ENCODE assay signal across 27 cellular contexts in genomic region chr9:127013597-127013996, GRCh38.
A peak's percentile ranks its signal among the peaks of the same experiment; 100 is the strongest.
DNase-seq lines count a peak whose midpoint lies in the region; ATAC-seq, FAIRE-seq and TF ChIP-seq lines count a peak whose summit lies in the region.
"Had no signal": no experiment of that assay in that cellular context is flagged by ENCODE, and none has a peak within 500 bp of the region (broad histone marks: within the 10 kb centered on the region; RNA-seq: fewer than 3 reads in every experiment).

No MANE protein-coding gene starts in this region.

- TF ChIP-seq CTCF in esophagus muscularis mucosa (IDR thresholded peaks at IDR 0.05) = no peak

- H3K4me2 ChIP-seq in neuronal stem cell (ENCODE audit: insufficient read depth, low read length, poor library complexity, severe bottlenecking) = no peak overlapping the region
- H3K4me2 ChIP-seq: BLaER1 treated with 17β-estradiol and CSF1 and Interleukin-3, amounts not matched to agents 10 nM and 100 nM had no signal

- H2AK5ac ChIP-seq in neuronal stem cell (ENCODE audit: low read depth, low read length) = no peak overlapping the region

- TF ChIP-seq EP300 in esophagus muscularis mucosa (IDR thresholded peaks at IDR 0.05) = no peak

- peaks cover 3 to 25% (median 22%) of the 10 kb centered on the region in 4 donors for H3K4me1 ChIP-seq in esophagus muscularis mucosa
- H3K4me1 ChIP-seq in neuronal stem cell (ENCODE audit: control insufficient read depth in 2 of 2, insufficient read depth in 1 of 2, low read depth in 1 of 2, low read length in 2 of 2) = peaks cover 2 to 12% of the 10 kb centered on the region in 2 donors
- H3K4me1 ChIP-seq: upper lobe of left lung had no signal

- no peak overlapping the region for H3K9ac ChIP-seq in neuronal stem cell (ENCODE audit: low read depth, low read length, poor library complexity)
- H3K9ac ChIP-seq: BLaER1 treated with 17β-estradiol and CSF1 and Interleukin-3, amounts not matched to agents 10 nM and 100 nM had no signal

- H3K79me1 ChIP-seq in neuronal stem cell (ENCODE audit: low read depth, low read length) = no peaks in the 10 kb centered on the region

- intact Hi-C loops in esophagus muscularis mucosa (cut with DNase I) = no loop called here
- intact Hi-C loops in left cardiac atrium (cut with DNase I) = no loop called here

- no peak overlapping the region for H2AFZ ChIP-seq in neuronal stem cell (ENCODE audit: low read length)

- no peak overlapping the region for H4K8ac ChIP-seq in neuronal stem cell (ENCODE audit: low read depth, low read length)

- H3K27ac ChIP-seq in esophagus muscularis mucosa (replicated peaks in 1 of 4) (peak overlapping the region; percentile 10 to 54 (median 37)), neuronal stem cell (replicated peaks; ENCODE audit: low read length) (no peak overlapping the region)
- H3K27ac ChIP-seq: BLaER1 treated with 17β-estradiol and CSF1 and Interleukin-3, amounts not matched to agents 10 nM and 100 nM; cardiac muscle cell; coronary artery; neutrophil; upper lobe of left lung; VCaP had no signal

- H3K36me3 ChIP-seq in esophagus muscularis mucosa = no peaks in the 10 kb centered on the region
- H3K36me3 ChIP-seq in neuronal stem cell (replicated peaks in 1 of 2; ENCODE audit: control insufficient read depth in 2 of 2, insufficient read depth in 2 of 2, low read length in 2 of 2) = no peaks in the 10 kb centered on the region
- H3K36me3 ChIP-seq: BLaER1 treated with 17β-estradiol and CSF1 and Interleukin-3, amounts not matched to agents 10 nM and 100 nM; cardiac muscle cell; neutrophil; upper lobe of left lung had no signal

- DNase-seq in ELR (ENCODE audit: low read depth) = peak; percentile 25
- DNase-seq in H54 (ENCODE audit: insufficient read length, low spot score) = peak; percentile 15
- no peak for DNase-seq in esophagus muscularis mucosa (ENCODE audit: extremely low spot score)
- DNase-seq in neuronal stem cell (ENCODE audit: low spot score) = no peak
- no peak for DNase-seq in left cardiac atrium
- DNase-seq: activated CD4-positive, alpha-beta T cell treated with anti-CD3 and anti-CD28 coated beads for 4 hours; DMS53; effector CD8-positive, alpha-beta T cell; GDM1; HFFc6; immature natural killer cell; NCI-H2107; NCI-H774; SIG-M5; stimulated activated CD4-positive, alpha-beta T cell treated with anti-CD3 and anti-CD28 coated beads, Interleukin-4, amount 100 ng/mL, for 24 hours; substantia nigra; T1000; upper lobe of left lung had no signal

- TF ChIP-seq POLR2A in H54 (IDR thresholded peaks at IDR 0.05; ENCODE audit: low read depth, low read length) = no peak
- TF ChIP-seq POLR2A in esophagus muscularis mucosa (IDR thresholded peaks at IDR 0.05; ENCODE audit: low read depth) = no peak

- 84% methylated on average over 5 of the region's 5 CpGs for WGBS in esophagus muscularis mucosa
- whole genome bisulfite sequencing in neuronal stem cell (ENCODE audit: extremely low coverage in 2 of 2, insufficient read length in 2 of 2, insufficient replicate concordance in 1 of 2), 2 donors = no CpG with 5 or more reads among the region's 5 CpGs

- H3K4me3 ChIP-seq in esophagus muscularis mucosa (no peak overlapping the region), neuronal stem cell (ENCODE audit: low read length in 2 of 2) (no peak overlapping the region)
- H3K4me3 ChIP-seq: BLaER1 treated with 17β-estradiol and CSF1 and Interleukin-3, amounts not matched to agents 10 nM and 100 nM; cardiac muscle cell; coronary artery; upper lobe of left lung had no signal

- H4K91ac ChIP-seq in neuronal stem cell (ENCODE audit: low read depth, low read length, poor library complexity) = no peak overlapping the region

- H2BK120ac ChIP-seq in neuronal stem cell (ENCODE audit: low read depth, low read length) = no peak overlapping the region

- H2BK15ac ChIP-seq in neuronal stem cell (ENCODE audit: low read length) = no peak overlapping the region

- no peak overlapping the region for H3K4ac ChIP-seq in neuronal stem cell (ENCODE audit: low read length)

- no peak overlapping the region for H2BK12ac ChIP-seq in neuronal stem cell (ENCODE audit: low read length)

- H3K9me3 ChIP-seq in esophagus muscularis mucosa = no peaks in the 10 kb centered on the region
- peaks cover 0 to 1% of the 10 kb centered on the region in 2 donors for H3K9me3 ChIP-seq in neuronal stem cell (replicated peaks in 1 of 2; ENCODE audit: control insufficient read depth in 2 of 2, insufficient read depth in 1 of 2, low read depth in 1 of 2, low read length in 2 of 2)
- H3K9me3 ChIP-seq: BLaER1 treated with 17β-estradiol and CSF1 and Interleukin-3, amounts not matched to agents 10 nM and 100 nM; neutrophil; upper lobe of left lung had no signal

- H2BK5ac ChIP-seq in neuronal stem cell (ENCODE audit: low read length) = no peak overlapping the region

- ATAC-seq in GM18861 (IDR thresholded peaks at IDR 0.05; ENCODE audit: unreplicated experiment) = no peak
- no peak for ATAC-seq in left cardiac atrium
- no peak for ATAC-seq in GM21423 (IDR thresholded peaks at IDR 0.05; ENCODE audit: unreplicated experiment)
- ATAC-seq: left lobe of liver had no signal

- H3K18ac ChIP-seq in neuronal stem cell (ENCODE audit: low read length) = no peak overlapping the region

- peak overlapping the region; percentile 42 for H3K14ac ChIP-seq in neuronal stem cell (ENCODE audit: low read length)

- no peak overlapping the region for H3K23ac ChIP-seq in neuronal stem cell (ENCODE audit: low read depth, low read length, poor library complexity)

- FAIRE-seq in H54 (lab: Jason Lieb, UNC) = no peak
- FAIRE-seq: RCC 7860 had no signal

- H3K27me3 ChIP-seq in esophagus muscularis mucosa (no peaks in the 10 kb centered on the region), neuronal stem cell (ENCODE audit: control insufficient read depth in 3 of 3, insufficient read depth in 3 of 3, low read depth in 1 of 3, low read length in 3 of 3) (peaks cover 0 to 16% (median 0%) of the 10 kb centered on the region in 3 experiments)
- H3K27me3 ChIP-seq: cardiac muscle cell, upper lobe of left lung had no signal

Comparison
In these comparisons a context has a peak if more than half of its experiments do, and no peak if none do; other contexts are left out.
1. DNase-seq: peak in ELR (single experiment) and H54 (single experiment); none in esophagus muscularis mucosa (single experiment), neuronal stem cell (single experiment) and left cardiac atrium (single experiment).